In the genomic region with DNA sequence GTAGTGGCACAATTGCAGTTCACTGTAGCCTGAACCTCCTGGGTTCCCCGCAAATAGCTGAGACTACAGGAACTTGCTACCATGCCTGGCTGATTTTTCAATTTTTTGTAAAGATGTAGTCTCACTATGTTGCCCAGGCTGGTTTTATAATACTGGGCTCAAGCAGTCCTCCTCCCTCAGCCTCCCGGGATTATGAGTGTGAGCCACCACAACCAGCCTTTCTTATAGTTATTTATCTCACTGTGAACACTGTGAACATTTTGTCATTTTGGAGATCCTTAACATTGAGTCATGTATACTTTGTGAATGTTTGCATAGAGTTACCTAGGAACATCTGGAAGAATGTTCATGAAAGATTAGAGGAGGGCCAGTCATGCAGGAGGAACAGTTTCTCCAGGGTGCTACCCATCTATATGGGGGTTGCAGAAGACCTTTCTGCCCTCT, we compare ENCODE assay signal across 1 cellular context.
TF ChIP-seq lines count a peak whose summit lies in the region.

No MANE protein-coding gene starts in this region.

TF ChIP-seq in K562, 482 proteins besides CTCF, POLR2A, EP300 and RAD21 (continued from another document and continues in another):
- TF ChIP-seq, protein P1, sequence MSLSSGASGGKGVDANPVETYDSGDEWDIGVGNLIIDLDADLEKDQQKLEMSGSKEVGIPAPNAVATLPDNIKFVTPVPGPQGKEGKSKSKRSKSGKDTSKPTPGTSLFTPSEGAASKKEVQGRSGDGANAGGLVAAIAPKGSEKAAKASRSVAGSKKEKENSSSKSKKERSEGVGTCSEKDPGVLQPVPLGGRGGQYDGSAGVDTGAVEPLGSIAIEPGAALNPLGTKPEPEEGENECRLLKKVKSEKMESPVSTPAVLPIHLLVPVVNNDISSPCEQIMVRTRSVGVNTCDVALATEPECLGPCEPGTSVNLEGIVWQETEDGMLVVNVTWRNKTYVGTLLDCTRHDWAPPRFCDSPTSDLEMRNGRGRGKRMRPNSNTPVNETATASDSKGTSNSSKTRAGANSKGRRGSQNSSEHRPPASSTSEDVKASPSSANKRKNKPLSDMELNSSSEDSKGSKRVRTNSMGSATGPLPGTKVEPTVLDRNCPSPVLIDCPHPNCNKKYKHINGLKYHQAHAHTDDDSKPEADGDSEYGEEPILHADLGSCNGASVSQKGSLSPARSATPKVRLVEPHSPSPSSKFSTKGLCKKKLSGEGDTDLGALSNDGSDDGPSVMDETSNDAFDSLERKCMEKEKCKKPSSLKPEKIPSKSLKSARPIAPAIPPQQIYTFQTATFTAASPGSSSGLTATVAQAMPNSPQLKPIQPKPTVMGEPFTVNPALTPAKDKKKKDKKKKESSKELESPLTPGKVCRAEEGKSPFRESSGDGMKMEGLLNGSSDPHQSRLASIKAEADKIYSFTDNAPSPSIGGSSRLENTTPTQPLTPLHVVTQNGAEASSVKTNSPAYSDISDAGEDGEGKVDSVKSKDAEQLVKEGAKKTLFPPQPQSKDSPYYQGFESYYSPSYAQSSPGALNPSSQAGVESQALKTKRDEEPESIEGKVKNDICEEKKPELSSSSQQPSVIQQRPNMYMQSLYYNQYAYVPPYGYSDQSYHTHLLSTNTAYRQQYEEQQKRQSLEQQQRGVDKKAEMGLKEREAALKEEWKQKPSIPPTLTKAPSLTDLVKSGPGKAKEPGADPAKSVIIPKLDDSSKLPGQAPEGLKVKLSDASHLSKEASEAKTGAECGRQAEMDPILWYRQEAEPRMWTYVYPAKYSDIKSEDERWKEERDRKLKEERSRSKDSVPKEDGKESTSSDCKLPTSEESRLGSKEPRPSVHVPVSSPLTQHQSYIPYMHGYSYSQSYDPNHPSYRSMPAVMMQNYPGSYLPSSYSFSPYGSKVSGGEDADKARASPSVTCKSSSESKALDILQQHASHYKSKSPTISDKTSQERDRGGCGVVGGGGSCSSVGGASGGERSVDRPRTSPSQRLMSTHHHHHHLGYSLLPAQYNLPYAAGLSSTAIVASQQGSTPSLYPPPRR (CRISPR knock-in tag; IDR thresholded peaks at IDR 0.05; ENCODE audit: borderline replicate concordance) = no peak
- TF ChIP-seq ZNF408 (CRISPR knock-in tag; IDR thresholded peaks at IDR 0.05; ENCODE audit: low read depth) (no peak), COPS2 (conservative IDR thresholded peaks at IDR 0.05) (no peak), KDM1A (IDR thresholded peaks at IDR 0.05) (peak in 1 of 2 experiments; percentile 79; a peak in 2 of 4 replicates), RFX1 (IDR thresholded peaks at IDR 0.05) (peak; percentile 59), ARNT (IDR thresholded peaks at IDR 0.05) (peak; percentile 49 to 57; a peak in 2 of 4 replicates), CBFB (CRISPR knock-in tag; IDR thresholded peaks at IDR 0.05) (no peak), TBL1XR1 (IDR thresholded peaks at IDR 0.05; ENCODE audit: low read length in 2 of 2) (no peak), ZFX (CRISPR knock-in tag; IDR thresholded peaks at IDR 0.05) (no peak), NCOR1 (IDR thresholded peaks at IDR 0.05) (peak; percentile 91), ZNF668 (CRISPR knock-in tag; IDR thresholded peaks at IDR 0.05) (no peak), CHD1 (IDR thresholded peaks at IDR 0.05; ENCODE audit: low read length) (no peak), ETV5 (CRISPR knock-in tag; IDR thresholded peaks at IDR 0.05; ENCODE audit: low read depth) (no peak), RBM17 (IDR thresholded peaks at IDR 0.05; ENCODE audit: borderline replicate concordance, low read depth, low read length) (no peak), MTA1 (IDR thresholded peaks at IDR 0.05; ENCODE audit: borderline replicate concordance) (no peak), ZNF282 (CRISPR knock-in tag; IDR thresholded peaks at IDR 0.05) (no peak), ZNF57 (CRISPR knock-in tag; IDR thresholded peaks at IDR 0.05) (no peak), ZNF589 (CRISPR knock-in tag; IDR thresholded peaks at IDR 0.05; ENCODE audit: low read depth) (no peak), NFXL1 (CRISPR knock-in tag; IDR thresholded peaks at IDR 0.05) (no peak)
- TF ChIP-seq, protein P2, sequence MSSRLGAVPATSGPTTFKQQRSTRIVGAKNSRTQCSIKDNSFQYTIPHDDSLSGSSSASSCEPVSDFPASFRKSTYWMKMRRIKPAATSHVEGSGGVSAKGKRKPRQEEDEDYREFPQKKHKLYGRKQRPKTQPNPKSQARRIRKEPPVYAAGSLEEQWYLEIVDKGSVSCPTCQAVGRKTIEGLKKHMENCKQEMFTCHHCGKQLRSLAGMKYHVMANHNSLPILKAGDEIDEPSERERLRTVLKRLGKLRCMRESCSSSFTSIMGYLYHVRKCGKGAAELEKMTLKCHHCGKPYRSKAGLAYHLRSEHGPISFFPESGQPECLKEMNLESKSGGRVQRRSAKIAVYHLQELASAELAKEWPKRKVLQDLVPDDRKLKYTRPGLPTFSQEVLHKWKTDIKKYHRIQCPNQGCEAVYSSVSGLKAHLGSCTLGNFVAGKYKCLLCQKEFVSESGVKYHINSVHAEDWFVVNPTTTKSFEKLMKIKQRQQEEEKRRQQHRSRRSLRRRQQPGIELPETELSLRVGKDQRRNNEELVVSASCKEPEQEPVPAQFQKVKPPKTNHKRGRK (tag; IDR thresholded peaks at IDR 0.05) = no peak
- TF ChIP-seq, protein P3, sequence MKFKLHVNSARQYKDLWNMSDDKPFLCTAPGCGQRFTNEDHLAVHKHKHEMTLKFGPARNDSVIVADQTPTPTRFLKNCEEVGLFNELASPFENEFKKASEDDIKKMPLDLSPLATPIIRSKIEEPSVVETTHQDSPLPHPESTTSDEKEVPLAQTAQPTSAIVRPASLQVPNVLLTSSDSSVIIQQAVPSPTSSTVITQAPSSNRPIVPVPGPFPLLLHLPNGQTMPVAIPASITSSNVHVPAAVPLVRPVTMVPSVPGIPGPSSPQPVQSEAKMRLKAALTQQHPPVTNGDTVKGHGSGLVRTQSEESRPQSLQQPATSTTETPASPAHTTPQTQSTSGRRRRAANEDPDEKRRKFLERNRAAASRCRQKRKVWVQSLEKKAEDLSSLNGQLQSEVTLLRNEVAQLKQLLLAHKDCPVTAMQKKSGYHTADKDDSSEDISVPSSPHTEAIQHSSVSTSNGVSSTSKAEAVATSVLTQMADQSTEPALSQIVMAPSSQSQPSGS (CRISPR knock-in tag; IDR thresholded peaks at IDR 0.05) = no peak
- TF ChIP-seq, protein P4, sequence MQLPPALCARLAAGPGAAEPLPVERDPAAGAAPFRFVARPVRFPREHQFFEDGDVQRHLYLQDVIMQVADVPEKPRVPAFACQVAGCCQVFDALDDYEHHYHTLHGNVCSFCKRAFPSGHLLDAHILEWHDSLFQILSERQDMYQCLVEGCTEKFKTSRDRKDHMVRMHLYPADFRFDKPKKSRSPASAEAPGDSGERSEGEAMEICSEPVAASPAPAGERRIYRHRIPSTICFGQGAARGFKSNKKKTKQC (CRISPR knock-in tag; IDR thresholded peaks at IDR 0.05) = no peak
- TF ChIP-seq, protein P5, sequence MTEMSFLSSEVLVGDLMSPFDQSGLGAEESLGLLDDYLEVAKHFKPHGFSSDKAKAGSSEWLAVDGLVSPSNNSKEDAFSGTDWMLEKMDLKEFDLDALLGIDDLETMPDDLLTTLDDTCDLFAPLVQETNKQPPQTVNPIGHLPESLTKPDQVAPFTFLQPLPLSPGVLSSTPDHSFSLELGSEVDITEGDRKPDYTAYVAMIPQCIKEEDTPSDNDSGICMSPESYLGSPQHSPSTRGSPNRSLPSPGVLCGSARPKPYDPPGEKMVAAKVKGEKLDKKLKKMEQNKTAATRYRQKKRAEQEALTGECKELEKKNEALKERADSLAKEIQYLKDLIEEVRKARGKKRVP (CRISPR knock-in tag; IDR thresholded peaks at IDR 0.05) = no peak
- TF ChIP-seq, protein P6, sequence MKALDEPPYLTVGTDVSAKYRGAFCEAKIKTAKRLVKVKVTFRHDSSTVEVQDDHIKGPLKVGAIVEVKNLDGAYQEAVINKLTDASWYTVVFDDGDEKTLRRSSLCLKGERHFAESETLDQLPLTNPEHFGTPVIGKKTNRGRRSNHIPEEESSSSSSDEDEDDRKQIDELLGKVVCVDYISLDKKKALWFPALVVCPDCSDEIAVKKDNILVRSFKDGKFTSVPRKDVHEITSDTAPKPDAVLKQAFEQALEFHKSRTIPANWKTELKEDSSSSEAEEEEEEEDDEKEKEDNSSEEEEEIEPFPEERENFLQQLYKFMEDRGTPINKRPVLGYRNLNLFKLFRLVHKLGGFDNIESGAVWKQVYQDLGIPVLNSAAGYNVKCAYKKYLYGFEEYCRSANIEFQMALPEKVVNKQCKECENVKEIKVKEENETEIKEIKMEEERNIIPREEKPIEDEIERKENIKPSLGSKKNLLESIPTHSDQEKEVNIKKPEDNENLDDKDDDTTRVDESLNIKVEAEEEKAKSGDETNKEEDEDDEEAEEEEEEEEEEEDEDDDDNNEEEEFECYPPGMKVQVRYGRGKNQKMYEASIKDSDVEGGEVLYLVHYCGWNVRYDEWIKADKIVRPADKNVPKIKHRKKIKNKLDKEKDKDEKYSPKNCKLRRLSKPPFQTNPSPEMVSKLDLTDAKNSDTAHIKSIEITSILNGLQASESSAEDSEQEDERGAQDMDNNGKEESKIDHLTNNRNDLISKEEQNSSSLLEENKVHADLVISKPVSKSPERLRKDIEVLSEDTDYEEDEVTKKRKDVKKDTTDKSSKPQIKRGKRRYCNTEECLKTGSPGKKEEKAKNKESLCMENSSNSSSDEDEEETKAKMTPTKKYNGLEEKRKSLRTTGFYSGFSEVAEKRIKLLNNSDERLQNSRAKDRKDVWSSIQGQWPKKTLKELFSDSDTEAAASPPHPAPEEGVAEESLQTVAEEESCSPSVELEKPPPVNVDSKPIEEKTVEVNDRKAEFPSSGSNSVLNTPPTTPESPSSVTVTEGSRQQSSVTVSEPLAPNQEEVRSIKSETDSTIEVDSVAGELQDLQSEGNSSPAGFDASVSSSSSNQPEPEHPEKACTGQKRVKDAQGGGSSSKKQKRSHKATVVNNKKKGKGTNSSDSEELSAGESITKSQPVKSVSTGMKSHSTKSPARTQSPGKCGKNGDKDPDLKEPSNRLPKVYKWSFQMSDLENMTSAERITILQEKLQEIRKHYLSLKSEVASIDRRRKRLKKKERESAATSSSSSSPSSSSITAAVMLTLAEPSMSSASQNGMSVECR (CRISPR knock-in tag; IDR thresholded peaks at IDR 0.05) = no peak
- TF ChIP-seq, protein P7, sequence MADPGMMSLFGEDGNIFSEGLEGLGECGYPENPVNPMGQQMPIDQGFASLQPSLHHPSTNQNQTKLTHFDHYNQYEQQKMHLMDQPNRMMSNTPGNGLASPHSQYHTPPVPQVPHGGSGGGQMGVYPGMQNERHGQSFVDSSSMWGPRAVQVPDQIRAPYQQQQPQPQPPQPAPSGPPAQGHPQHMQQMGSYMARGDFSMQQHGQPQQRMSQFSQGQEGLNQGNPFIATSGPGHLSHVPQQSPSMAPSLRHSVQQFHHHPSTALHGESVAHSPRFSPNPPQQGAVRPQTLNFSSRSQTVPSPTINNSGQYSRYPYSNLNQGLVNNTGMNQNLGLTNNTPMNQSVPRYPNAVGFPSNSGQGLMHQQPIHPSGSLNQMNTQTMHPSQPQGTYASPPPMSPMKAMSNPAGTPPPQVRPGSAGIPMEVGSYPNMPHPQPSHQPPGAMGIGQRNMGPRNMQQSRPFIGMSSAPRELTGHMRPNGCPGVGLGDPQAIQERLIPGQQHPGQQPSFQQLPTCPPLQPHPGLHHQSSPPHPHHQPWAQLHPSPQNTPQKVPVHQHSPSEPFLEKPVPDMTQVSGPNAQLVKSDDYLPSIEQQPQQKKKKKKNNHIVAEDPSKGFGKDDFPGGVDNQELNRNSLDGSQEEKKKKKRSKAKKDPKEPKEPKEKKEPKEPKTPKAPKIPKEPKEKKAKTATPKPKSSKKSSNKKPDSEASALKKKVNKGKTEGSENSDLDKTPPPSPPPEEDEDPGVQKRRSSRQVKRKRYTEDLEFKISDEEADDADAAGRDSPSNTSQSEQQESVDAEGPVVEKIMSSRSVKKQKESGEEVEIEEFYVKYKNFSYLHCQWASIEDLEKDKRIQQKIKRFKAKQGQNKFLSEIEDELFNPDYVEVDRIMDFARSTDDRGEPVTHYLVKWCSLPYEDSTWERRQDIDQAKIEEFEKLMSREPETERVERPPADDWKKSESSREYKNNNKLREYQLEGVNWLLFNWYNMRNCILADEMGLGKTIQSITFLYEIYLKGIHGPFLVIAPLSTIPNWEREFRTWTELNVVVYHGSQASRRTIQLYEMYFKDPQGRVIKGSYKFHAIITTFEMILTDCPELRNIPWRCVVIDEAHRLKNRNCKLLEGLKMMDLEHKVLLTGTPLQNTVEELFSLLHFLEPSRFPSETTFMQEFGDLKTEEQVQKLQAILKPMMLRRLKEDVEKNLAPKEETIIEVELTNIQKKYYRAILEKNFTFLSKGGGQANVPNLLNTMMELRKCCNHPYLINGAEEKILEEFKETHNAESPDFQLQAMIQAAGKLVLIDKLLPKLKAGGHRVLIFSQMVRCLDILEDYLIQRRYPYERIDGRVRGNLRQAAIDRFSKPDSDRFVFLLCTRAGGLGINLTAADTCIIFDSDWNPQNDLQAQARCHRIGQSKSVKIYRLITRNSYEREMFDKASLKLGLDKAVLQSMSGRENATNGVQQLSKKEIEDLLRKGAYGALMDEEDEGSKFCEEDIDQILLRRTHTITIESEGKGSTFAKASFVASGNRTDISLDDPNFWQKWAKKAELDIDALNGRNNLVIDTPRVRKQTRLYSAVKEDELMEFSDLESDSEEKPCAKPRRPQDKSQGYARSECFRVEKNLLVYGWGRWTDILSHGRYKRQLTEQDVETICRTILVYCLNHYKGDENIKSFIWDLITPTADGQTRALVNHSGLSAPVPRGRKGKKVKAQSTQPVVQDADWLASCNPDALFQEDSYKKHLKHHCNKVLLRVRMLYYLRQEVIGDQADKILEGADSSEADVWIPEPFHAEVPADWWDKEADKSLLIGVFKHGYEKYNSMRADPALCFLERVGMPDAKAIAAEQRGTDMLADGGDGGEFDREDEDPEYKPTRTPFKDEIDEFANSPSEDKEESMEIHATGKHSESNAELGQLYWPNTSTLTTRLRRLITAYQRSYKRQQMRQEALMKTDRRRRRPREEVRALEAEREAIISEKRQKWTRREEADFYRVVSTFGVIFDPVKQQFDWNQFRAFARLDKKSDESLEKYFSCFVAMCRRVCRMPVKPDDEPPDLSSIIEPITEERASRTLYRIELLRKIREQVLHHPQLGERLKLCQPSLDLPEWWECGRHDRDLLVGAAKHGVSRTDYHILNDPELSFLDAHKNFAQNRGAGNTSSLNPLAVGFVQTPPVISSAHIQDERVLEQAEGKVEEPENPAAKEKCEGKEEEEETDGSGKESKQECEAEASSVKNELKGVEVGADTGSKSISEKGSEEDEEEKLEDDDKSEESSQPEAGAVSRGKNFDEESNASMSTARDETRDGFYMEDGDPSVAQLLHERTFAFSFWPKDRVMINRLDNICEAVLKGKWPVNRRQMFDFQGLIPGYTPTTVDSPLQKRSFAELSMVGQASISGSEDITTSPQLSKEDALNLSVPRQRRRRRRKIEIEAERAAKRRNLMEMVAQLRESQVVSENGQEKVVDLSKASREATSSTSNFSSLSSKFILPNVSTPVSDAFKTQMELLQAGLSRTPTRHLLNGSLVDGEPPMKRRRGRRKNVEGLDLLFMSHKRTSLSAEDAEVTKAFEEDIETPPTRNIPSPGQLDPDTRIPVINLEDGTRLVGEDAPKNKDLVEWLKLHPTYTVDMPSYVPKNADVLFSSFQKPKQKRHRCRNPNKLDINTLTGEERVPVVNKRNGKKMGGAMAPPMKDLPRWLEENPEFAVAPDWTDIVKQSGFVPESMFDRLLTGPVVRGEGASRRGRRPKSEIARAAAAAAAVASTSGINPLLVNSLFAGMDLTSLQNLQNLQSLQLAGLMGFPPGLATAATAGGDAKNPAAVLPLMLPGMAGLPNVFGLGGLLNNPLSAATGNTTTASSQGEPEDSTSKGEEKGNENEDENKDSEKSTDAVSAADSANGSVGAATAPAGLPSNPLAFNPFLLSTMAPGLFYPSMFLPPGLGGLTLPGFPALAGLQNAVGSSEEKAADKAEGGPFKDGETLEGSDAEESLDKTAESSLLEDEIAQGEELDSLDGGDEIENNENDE (IDR thresholded peaks at IDR 0.05; ENCODE audit: low read depth, low read length) = no peak
